8 cellular contexts compared by ENCODE assay signal in the genomic region with DNA sequence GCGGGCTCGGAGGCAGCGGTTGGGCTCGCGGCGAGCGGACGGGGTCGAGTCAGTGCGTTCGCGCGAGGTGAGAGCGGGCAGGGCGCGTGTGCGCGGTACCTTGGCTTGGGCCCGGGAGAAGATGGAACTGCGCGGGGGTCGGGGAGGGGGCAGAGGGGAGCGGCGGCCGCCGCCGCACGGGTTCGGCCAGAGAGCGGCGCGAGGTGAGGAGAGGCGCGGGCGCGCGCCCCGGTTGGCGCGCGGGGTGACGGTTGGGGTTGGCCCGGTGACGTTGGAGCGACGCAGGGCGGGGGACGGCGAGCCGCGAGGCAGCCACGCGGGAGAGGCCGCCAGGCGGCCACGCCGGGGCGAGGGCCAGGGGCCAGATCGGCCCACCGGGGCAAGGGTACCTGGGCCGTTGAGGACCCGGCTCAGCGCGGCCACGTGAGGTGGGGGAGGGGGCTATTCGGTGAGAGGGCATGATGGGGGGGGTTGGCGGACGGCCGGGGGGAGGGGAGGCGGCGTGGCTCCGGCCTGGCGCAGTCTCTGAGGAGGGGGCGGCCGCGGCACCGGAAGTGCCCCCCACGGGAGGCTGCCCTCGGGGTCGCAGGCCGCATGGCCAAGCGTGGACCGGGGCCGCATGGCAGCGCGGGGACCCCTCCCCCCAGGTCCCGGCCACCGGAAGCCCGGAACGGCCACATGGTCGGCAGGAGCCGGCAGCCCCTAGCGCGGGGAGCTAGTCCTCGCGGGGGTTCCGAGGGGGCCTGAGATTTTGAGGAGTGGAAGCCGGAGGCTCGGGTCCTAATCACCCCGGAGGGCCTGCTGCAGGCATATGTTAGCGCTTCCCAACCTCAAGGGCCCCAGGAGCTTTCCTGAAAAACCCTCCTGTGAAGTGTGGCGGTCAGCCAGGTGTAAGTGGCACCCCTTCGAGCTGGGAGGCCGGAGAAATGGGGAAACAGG. TPM values are rescaled to one million over a fixed set of nuclear protein-coding genes. Genes with fewer than 3 reads are reported as not detected.
A peak's percentile ranks its signal among the peaks of the same experiment; 100 is the strongest.
DNase-seq lines count a peak whose midpoint lies in the region; ATAC-seq and TF ChIP-seq lines count a peak whose summit lies in the region.

No MANE protein-coding gene starts in this region.

- DNase-seq in Peyer's patch (peak in 2 of 3 donors; percentile 70 to 79), heart right ventricle (peak in 1 of 2 donors; percentile 64), posterior vena cava (ENCODE audit: low spot score) (peak; percentile 92), NCI-H1092 treated with DMSO at 0.1 percent for 48 hours (lab: John Stamatoyannopoulos, UW) (no peak)

- 0 to 1% methylated on average over 69 to 104 of the region's 104 CpGs for WGBS in heart right ventricle, 2 donors

- TF ChIP-seq CTCF in 22Rv1 (IDR thresholded peaks at IDR 0.05) (no peak), Peyer's patch (IDR thresholded peaks at IDR 0.05) (peak in 3 of 6 experiments; percentile 10 to 34 (median 19)), heart right ventricle (IDR thresholded peaks at IDR 0.05) (peak in 2 of 9 donors; percentile 11 to 37)

- peaks cover 22% of the 10 kb centered on the region for H3K36me3 Mint-ChIP-seq in activated naive CD8-positive, alpha-beta T cell

- peak overlapping the region; percentile 97 for H3K27ac Mint-ChIP-seq in activated naive CD8-positive, alpha-beta T cell

- peak in 1 of 2 donors; percentile 84 for TF ChIP-seq POLR2A in Peyer's patch (IDR thresholded peaks at IDR 0.05)

- intact Hi-C loops in heart right ventricle (cut with DNase I) (loop anchor here in 5 of 10 donors (1.0 to 10.0 kb wide), 7 partner anchors 21 to 264 kb away; a partner anchor contains a TSS), posterior vena cava (cut with DNase I) (no loop called here)

- ATAC-seq in GM21423 (IDR thresholded peaks at IDR 0.05; ENCODE audit: unreplicated experiment): peak; percentile 13
- peak in 4 of 8 donors; percentile 14 to 41 (median 30) for ATAC-seq in heart right ventricle
- ATAC-seq in GM19467 (IDR thresholded peaks at IDR 0.05; ENCODE audit: unreplicated experiment): no peak

- H3K4me1 ChIP-seq in Peyer's patch (peaks cover 4 to 24% (median 9%) of the 10 kb centered on the region in 4 donors), heart right ventricle (peaks cover 1 to 50% (median 35%) of the 10 kb centered on the region in 9 donors)

- H3K4me1 Mint-ChIP-seq in activated naive CD8-positive, alpha-beta T cell (ENCODE audit: low read depth): peaks cover 41% of the 10 kb centered on the region

- peak overlapping the region; percentile 94 for H3K4me3 Mint-ChIP-seq in activated naive CD8-positive, alpha-beta T cell

- H3K27ac ChIP-seq in 22Rv1: peak overlapping the region; percentile 99
- peak overlapping the region; percentile 97 to 100 (median 100) for H3K27ac ChIP-seq in Peyer's patch
- H3K27ac ChIP-seq in heart right ventricle: peak overlapping the region; percentile 87 to 100 (median 98)

- H3K9me3 ChIP-seq in Peyer's patch (no peaks in the 10 kb centered on the region), heart right ventricle (no peaks in the 10 kb centered on the region)

- H3K4me3 ChIP-seq in Peyer's patch: peak overlapping the region; percentile 67 to 98 (median 96)
- H3K4me3 ChIP-seq in heart right ventricle: peak overlapping the region; percentile 76 to 98 (median 91)

- H3K27me3 ChIP-seq in Peyer's patch (no peaks in the 10 kb centered on the region), heart right ventricle (no peaks in the 10 kb centered on the region)

- H3K9me3 Mint-ChIP-seq in activated naive CD8-positive, alpha-beta T cell (ENCODE audit: low read depth): no peaks in the 10 kb centered on the region

- no peaks in the 10 kb centered on the region for H3K27me3 Mint-ChIP-seq in activated naive CD8-positive, alpha-beta T cell

- peaks cover 0 to 33% (median 0%) of the 10 kb centered on the region in 3 donors for H3K36me3 ChIP-seq in Peyer's patch
- peaks cover 0 to 38% (median 33%) of the 10 kb centered on the region in 9 donors for H3K36me3 ChIP-seq in heart right ventricle

RNA-seq across cellular contexts. Expression of a gene that starts 0.5 kb away (rescaled TPM):
- 100 to 1,000 TPM in 3 of 4 donors, 10 to 100 TPM in 1; 94.4 to 128 (median 120) TPM for total RNA-seq in Peyer's patch
- 100 to 1,000 TPM; 197 to 444 (median 248) TPM for total RNA-seq in heart right ventricle
- 100 to 1,000 TPM; 457 to 716 TPM for polyA plus RNA-seq in heart right ventricle
- 100 to 1,000 TPM; 275 to 328 TPM for total RNA-seq in posterior vena cava

RNA-seq across cellular contexts. Expression of a gene that starts 7.2 kb away (rescaled TPM):
- 100 to 1,000 TPM in 1 of 4 donors, 10 to 100 TPM in 3; 93.2 to 148 (median 94.2) TPM for total RNA-seq in Peyer's patch
- 10 to 100 TPM; 49.1 to 81.1 (median 57.4) TPM for total RNA-seq in heart right ventricle
- 100 to 1,000 TPM; 103 to 105 TPM for polyA plus RNA-seq in heart right ventricle
- 10 to 100 TPM; 47.0 to 47.9 TPM for total RNA-seq in posterior vena cava

RNA-seq across cellular contexts. Expression of a gene that starts 13.5 kb away (rescaled TPM):
- total RNA-seq in Peyer's patch: 10 to 100 TPM; 20.7 to 70.0 (median 24.6) TPM
- 1 to 10 TPM in 7 of 10 donors, under 1 TPM in 3; 0.42 to 1.9 (median 1.2) TPM for total RNA-seq in heart right ventricle
- polyA plus RNA-seq in heart right ventricle: 1 to 10 TPM in 1 of 2 donors, under 1 TPM in 1; 0.49 to 2.6 TPM
- total RNA-seq in posterior vena cava: 1 to 10 TPM; 1.7 to 1.8 TPM

RNA-seq across cellular contexts. Expression of a gene that starts 21.2 kb away (rescaled TPM):
- total RNA-seq in Peyer's patch (10 to 100 TPM; 23.3 to 69.0 (median 53.9) TPM), heart right ventricle (10 to 100 TPM; 21.7 to 45.9 (median 28.7) TPM), posterior vena cava (10 to 100 TPM; 20.0 to 22.8 TPM)
- polyA plus RNA-seq in heart right ventricle: 10 to 100 TPM; 22.4 to 55.5 TPM

RNA-seq across cellular contexts. Expression of a gene that starts 26.4 kb away (rescaled TPM):
- total RNA-seq in Peyer's patch: 1 to 10 TPM in 3 of 4 donors, not detected in 1; 1.1 to 7.6 (median 4.8) TPM
- 100 to 1,000 TPM in 9 of 10 donors, 10 to 100 TPM in 1; 98.1 to 186 (median 177) TPM for total RNA-seq in heart right ventricle
- polyA plus RNA-seq in heart right ventricle: 100 to 1,000 TPM in 1 of 2 donors, 10 to 100 TPM in 1; 41.8 to 140 TPM
- total RNA-seq in posterior vena cava: 10 to 100 TPM; 13.5 to 21.3 TPM

Comparison
In these comparisons a context has a peak if more than half of its experiments do, and no peak if none do; other contexts are left out.
1. RNA of a gene that starts 13.5 kb away (total RNA-seq): 20.7 to 70.0 TPM in Peyer's patch; 1.7 to 1.8 TPM in posterior vena cava and 0.42 to 1.9 TPM in heart right ventricle; every median in the first group is over 4 times any median in the second.
2. Peak in every context shown above with its lines, with median percentiles within 50 percentile points of each other: H3K27ac ChIP-seq.